ENCODE assay signal across 1 cellular context in the genomic region with DNA sequence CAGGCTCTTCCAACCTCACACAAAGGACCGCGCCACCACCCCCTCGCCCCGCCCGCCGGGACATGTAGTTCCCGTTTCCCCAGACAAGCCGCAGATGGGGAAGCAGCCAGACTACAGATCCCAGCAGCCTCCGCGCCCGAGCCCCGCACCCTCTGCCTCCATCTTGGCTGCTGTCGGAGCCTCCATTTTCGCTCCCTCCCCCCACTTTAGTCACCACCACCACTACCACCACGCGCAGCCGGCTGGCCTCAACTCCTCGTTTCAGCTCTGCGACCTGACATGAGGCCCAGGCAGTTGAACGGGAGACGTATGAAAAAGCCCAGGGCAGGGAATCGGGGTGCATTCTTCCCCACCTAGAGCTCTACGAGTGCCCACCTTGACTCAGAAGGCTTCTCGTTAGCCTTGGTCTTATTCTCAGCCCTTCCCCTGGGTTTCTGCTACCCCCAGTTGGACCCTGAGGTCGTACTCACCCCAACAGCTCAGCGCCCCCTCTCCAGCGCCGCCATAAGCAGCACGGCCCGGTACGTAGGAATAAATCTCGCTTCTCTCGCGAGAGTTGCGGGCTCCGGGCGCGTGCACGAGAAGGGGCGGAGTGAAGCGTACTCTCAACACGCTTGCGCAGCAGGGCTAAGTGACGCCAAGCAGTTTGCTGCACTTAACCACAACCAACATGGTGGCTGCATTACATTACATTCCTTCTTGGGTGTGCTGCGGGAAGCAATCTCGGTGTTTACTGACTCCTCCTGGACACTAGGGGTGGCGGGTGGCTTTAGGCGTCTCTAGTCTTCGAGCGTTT.
TF ChIP-seq lines count a peak whose summit lies in the region.

A gene (minus strand): TSS at position 530 of the 796 bp plus-strand sequence. CDS start 18,094 bp downstream, outside the sequence.

TF ChIP-seq in K562, 482 proteins besides CTCF, POLR2A, EP300 and RAD21 (continued from another document and continues in another):
- TF ChIP-seq, protein P1, sequence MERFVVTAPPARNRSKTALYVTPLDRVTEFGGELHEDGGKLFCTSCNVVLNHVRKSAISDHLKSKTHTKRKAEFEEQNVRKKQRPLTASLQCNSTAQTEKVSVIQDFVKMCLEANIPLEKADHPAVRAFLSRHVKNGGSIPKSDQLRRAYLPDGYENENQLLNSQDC (CRISPR knock-in tag; IDR thresholded peaks at IDR 0.05) = no peak
- TF ChIP-seq ESRRA (IDR thresholded peaks at IDR 0.05; ENCODE audit: borderline replicate concordance, low read depth) (peak; percentile 96), NFYB (IDR thresholded peaks at IDR 0.05; ENCODE audit: extremely low read depth, insufficient read length) (no peak), CREB1 (IDR thresholded peaks at IDR 0.05) (peak; percentile 75), CREB1 (CRISPR knock-in tag; IDR thresholded peaks at IDR 0.05) (peak; percentile 58), ZNF140 (CRISPR knock-in tag; IDR thresholded peaks at IDR 0.05) (no peak), SP2 (IDR thresholded peaks at IDR 0.05; ENCODE audit: extremely low read depth, low read depth, low read length, poor library complexity, severe bottlenecking) (no peak), SMARCC2 (IDR thresholded peaks at IDR 0.05; ENCODE audit: low read depth) (peak; percentile 57; the same call in 1 of the 2 replicates), ETV1 (tag; conservative IDR thresholded peaks at IDR 0.05; ENCODE audit: low read depth) (no peak; the same call in 1 of the 2 replicates), CBX3 (IDR thresholded peaks at IDR 0.05; ENCODE audit: borderline replicate concordance in 1 of 2, low read length in 2 of 2) (peak in 1 of 2 experiments; percentile 68; a peak in 2 of 3 replicates), WHSC1 (IDR thresholded peaks at IDR 0.05; ENCODE audit: low read length) (no peak), ZNF232 (CRISPR knock-in tag; IDR thresholded peaks at IDR 0.05) (no peak), NFE2L1 (tag; IDR thresholded peaks at IDR 0.05; ENCODE audit: borderline replicate concordance, low read depth) (no peak), HLTF (IDR thresholded peaks at IDR 0.05) (peak; percentile 96), NR4A1 (CRISPR knock-in tag; IDR thresholded peaks at IDR 0.05) (peak; percentile 88; the same call in 1 of the 2 replicates), NR4A1 (tag; IDR thresholded peaks at IDR 0.05) (peak; percentile 88), RBM14 (IDR thresholded peaks at IDR 0.05; ENCODE audit: borderline replicate concordance, insufficient read depth, low read depth, low read length) (0 out of 2 replicates have a peak, but pooled peaks have one; percentile 73), ZNF696 (CRISPR knock-in tag; conservative IDR thresholded peaks at IDR 0.05) (no peak), JUN (IDR thresholded peaks at IDR 0.05; ENCODE audit: borderline replicate concordance, low read depth, low read length) (peak; percentile 62), JUN (CRISPR knock-in tag; IDR thresholded peaks at IDR 0.05; ENCODE audit: borderline replicate concordance) (no peak), KDM1A (IDR thresholded peaks at IDR 0.05) (no peak), HNRNPH1 (optimal IDR thresholded peaks at IDR 0.05; ENCODE audit: low read depth, low read length) (no peak), EZH2 (IDR thresholded peaks at IDR 0.05; ENCODE audit: borderline replicate concordance, low read depth, low read length) (no peak), ZNF75A (CRISPR knock-in tag; IDR thresholded peaks at IDR 0.05) (peak; percentile 69; the same call in 1 of the 2 replicates), PML (IDR thresholded peaks at IDR 0.05; ENCODE audit: low read length) (peak; percentile 94), ZNF764 (CRISPR knock-in tag; IDR thresholded peaks at IDR 0.05; ENCODE audit: low read depth) (peak; percentile 96), CTBP1 (IDR thresholded peaks at IDR 0.05; ENCODE audit: borderline replicate concordance) (peak; percentile 69), SRSF3 (IDR thresholded peaks at IDR 0.05; ENCODE audit: insufficient read depth, low read length) (peak; percentile 96), TAF1 (IDR thresholded peaks at IDR 0.05; ENCODE audit: control insufficient read depth, extremely low read depth, insufficient read depth, low read length, severe bottlenecking) (peak; percentile 98), NEUROD1 (IDR thresholded peaks at IDR 0.05; ENCODE audit: borderline replicate concordance, low read depth, low read length, partially characterized antibody) (no peak), CHD1 (IDR thresholded peaks at IDR 0.05; ENCODE audit: low read length) (peak; percentile 100), GABPA (tag; conservative IDR thresholded peaks at IDR 0.05; ENCODE audit: low read depth) (0 out of 2 replicates have a peak, but pooled peaks have one; percentile 37), ZNF3 (CRISPR knock-in tag; IDR thresholded peaks at IDR 0.05) (no peak), HMG20A (CRISPR knock-in tag; conservative IDR thresholded peaks at IDR 0.05) (no peak), TEAD2 (tag; IDR thresholded peaks at IDR 0.05) (peak; percentile 4; the same call in 1 of the 2 replicates), LEF1 (IDR thresholded peaks at IDR 0.05) (peak; percentile 37; the same call in 1 of the 2 replicates), NFRKB (IDR thresholded peaks at IDR 0.05; ENCODE audit: low read depth) (peak; percentile 100), SREBF1 (IDR thresholded peaks at IDR 0.05; ENCODE audit: borderline replicate concordance, low read depth, low read length) (0 out of 2 replicates have a peak, but pooled peaks have one; percentile 25), HSF4 (CRISPR knock-in tag; IDR thresholded peaks at IDR 0.05; ENCODE audit: borderline replicate concordance) (no peak), NCOR1 (IDR thresholded peaks at IDR 0.05) (0 out of 2 replicates have a peak, but pooled peaks have one; percentile 5)
- TF ChIP-seq, protein P2, sequence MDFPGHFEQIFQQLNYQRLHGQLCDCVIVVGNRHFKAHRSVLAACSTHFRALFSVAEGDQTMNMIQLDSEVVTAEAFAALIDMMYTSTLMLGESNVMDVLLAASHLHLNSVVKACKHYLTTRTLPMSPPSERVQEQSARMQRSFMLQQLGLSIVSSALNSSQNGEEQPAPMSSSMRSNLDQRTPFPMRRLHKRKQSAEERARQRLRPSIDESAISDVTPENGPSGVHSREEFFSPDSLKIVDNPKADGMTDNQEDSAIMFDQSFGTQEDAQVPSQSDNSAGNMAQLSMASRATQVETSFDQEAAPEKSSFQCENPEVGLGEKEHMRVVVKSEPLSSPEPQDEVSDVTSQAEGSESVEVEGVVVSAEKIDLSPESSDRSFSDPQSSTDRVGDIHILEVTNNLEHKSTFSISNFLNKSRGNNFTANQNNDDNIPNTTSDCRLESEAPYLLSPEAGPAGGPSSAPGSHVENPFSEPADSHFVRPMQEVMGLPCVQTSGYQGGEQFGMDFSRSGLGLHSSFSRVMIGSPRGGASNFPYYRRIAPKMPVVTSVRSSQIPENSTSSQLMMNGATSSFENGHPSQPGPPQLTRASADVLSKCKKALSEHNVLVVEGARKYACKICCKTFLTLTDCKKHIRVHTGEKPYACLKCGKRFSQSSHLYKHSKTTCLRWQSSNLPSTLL (IDR thresholded peaks at IDR 0.05) = no peak
- TF ChIP-seq, protein P3, sequence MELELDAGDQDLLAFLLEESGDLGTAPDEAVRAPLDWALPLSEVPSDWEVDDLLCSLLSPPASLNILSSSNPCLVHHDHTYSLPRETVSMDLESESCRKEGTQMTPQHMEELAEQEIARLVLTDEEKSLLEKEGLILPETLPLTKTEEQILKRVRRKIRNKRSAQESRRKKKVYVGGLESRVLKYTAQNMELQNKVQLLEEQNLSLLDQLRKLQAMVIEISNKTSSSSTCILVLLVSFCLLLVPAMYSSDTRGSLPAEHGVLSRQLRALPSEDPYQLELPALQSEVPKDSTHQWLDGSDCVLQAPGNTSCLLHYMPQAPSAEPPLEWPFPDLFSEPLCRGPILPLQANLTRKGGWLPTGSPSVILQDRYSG (tag; conservative IDR thresholded peaks at IDR 0.05; ENCODE audit: low read depth) = no peak
- TF ChIP-seq, protein P4, sequence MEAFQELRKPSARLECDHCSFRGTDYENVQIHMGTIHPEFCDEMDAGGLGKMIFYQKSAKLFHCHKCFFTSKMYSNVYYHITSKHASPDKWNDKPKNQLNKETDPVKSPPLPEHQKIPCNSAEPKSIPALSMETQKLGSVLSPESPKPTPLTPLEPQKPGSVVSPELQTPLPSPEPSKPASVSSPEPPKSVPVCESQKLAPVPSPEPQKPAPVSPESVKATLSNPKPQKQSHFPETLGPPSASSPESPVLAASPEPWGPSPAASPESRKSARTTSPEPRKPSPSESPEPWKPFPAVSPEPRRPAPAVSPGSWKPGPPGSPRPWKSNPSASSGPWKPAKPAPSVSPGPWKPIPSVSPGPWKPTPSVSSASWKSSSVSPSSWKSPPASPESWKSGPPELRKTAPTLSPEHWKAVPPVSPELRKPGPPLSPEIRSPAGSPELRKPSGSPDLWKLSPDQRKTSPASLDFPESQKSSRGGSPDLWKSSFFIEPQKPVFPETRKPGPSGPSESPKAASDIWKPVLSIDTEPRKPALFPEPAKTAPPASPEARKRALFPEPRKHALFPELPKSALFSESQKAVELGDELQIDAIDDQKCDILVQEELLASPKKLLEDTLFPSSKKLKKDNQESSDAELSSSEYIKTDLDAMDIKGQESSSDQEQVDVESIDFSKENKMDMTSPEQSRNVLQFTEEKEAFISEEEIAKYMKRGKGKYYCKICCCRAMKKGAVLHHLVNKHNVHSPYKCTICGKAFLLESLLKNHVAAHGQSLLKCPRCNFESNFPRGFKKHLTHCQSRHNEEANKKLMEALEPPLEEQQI (IDR thresholded peaks at IDR 0.05) = peak; percentile 68; the same call in 1 of the 2 replicates
- TF ChIP-seq, protein P5, sequence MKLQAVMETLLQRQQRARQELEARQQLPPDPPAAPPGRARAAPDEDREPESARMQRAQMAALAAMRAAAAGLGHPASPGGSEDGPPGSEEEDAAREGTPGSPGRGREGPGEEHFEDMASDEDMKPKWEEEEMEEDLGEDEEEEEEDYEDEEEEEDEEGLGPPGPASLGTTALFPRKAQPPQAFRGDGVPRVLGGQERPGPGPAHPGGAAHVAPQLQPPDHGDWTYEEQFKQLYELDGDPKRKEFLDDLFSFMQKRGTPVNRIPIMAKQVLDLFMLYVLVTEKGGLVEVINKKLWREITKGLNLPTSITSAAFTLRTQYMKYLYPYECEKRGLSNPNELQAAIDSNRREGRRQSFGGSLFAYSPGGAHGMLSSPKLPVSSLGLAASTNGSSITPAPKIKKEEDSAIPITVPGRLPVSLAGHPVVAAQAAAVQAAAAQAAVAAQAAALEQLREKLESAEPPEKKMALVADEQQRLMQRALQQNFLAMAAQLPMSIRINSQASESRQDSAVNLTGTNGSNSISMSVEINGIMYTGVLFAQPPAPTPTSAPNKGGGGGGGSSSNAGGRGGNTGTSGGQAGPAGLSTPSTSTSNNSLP (IDR thresholded peaks at IDR 0.05; ENCODE audit: borderline replicate concordance, low read depth, low read length) = peak; percentile 70; the same call in 1 of the 2 replicates
- TF ChIP-seq, protein P6, sequence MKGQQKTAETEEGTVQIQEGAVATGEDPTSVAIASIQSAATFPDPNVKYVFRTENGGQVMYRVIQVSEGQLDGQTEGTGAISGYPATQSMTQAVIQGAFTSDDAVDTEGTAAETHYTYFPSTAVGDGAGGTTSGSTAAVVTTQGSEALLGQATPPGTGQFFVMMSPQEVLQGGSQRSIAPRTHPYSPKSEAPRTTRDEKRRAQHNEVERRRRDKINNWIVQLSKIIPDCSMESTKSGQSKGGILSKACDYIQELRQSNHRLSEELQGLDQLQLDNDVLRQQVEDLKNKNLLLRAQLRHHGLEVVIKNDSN (CRISPR knock-in tag; IDR thresholded peaks at IDR 0.05) = peak; percentile 52
- TF ChIP-seq, protein P7, sequence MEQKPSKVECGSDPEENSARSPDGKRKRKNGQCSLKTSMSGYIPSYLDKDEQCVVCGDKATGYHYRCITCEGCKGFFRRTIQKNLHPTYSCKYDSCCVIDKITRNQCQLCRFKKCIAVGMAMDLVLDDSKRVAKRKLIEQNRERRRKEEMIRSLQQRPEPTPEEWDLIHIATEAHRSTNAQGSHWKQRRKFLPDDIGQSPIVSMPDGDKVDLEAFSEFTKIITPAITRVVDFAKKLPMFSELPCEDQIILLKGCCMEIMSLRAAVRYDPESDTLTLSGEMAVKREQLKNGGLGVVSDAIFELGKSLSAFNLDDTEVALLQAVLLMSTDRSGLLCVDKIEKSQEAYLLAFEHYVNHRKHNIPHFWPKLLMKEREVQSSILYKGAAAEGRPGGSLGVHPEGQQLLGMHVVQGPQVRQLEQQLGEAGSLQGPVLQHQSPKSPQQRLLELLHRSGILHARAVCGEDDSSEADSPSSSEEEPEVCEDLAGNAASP (IDR thresholded peaks at IDR 0.05) = no peak
- TF ChIP-seq, protein P8, sequence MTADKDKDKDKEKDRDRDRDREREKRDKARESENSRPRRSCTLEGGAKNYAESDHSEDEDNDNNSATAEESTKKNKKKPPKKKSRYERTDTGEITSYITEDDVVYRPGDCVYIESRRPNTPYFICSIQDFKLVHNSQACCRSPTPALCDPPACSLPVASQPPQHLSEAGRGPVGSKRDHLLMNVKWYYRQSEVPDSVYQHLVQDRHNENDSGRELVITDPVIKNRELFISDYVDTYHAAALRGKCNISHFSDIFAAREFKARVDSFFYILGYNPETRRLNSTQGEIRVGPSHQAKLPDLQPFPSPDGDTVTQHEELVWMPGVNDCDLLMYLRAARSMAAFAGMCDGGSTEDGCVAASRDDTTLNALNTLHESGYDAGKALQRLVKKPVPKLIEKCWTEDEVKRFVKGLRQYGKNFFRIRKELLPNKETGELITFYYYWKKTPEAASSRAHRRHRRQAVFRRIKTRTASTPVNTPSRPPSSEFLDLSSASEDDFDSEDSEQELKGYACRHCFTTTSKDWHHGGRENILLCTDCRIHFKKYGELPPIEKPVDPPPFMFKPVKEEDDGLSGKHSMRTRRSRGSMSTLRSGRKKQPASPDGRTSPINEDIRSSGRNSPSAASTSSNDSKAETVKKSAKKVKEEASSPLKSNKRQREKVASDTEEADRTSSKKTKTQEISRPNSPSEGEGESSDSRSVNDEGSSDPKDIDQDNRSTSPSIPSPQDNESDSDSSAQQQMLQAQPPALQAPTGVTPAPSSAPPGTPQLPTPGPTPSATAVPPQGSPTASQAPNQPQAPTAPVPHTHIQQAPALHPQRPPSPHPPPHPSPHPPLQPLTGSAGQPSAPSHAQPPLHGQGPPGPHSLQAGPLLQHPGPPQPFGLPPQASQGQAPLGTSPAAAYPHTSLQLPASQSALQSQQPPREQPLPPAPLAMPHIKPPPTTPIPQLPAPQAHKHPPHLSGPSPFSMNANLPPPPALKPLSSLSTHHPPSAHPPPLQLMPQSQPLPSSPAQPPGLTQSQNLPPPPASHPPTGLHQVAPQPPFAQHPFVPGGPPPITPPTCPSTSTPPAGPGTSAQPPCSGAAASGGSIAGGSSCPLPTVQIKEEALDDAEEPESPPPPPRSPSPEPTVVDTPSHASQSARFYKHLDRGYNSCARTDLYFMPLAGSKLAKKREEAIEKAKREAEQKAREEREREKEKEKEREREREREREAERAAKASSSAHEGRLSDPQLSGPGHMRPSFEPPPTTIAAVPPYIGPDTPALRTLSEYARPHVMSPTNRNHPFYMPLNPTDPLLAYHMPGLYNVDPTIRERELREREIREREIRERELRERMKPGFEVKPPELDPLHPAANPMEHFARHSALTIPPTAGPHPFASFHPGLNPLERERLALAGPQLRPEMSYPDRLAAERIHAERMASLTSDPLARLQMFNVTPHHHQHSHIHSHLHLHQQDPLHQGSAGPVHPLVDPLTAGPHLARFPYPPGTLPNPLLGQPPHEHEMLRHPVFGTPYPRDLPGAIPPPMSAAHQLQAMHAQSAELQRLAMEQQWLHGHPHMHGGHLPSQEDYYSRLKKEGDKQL (CRISPR knock-in tag; IDR thresholded peaks at IDR 0.05; ENCODE audit: borderline replicate concordance) = no peak
